ENCODE assay signal across 13 cellular contexts in genomic region chr7:120583835-120584586, GRCh38.
DNase-seq lines count a peak whose midpoint lies in the region; ATAC-seq lines count a peak whose summit lies in the region.
"Had no signal": no experiment of that assay in that cellular context is flagged by ENCODE, and none has a peak within 500 bp of the region (broad histone marks: within the 10 kb centered on the region; RNA-seq: fewer than 3 reads in every experiment).

No MANE protein-coding gene starts in this region.

- no peaks in the 10 kb centered on the region for H3K4me1 Mint-ChIP-seq in T-helper 17 cell

- H3K36me3 Mint-ChIP-seq in T-helper 17 cell (ENCODE audit: low read depth) = no peaks in the 10 kb centered on the region

- DNase-seq in 8988T (peak; percentile 7), HCEC 1CT (peak; percentile 98), SK-MEL-5 (ENCODE audit: low read depth, low spot score) (peak; percentile 23), foreskin melanocyte (peak; percentile 3), posterior vena cava (ENCODE audit: low spot score) (no peak), T-helper 17 cell (no peak)
- DNase-seq: activated CD8-positive, alpha-beta T cell treated with anti-CD3 and anti-CD28 coated beads, Interleukin-2, amount 10 ng/mL, durations not matched to agents 7 days and 5 days; activated naive CD4-positive, alpha-beta T cell; hippocampal formation had no signal

- no peak overlapping the region for H3K27ac Mint-ChIP-seq in T-helper 17 cell
- H3K27ac Mint-ChIP-seq: activated CD8-positive, alpha-beta T cell treated with anti-CD3 and anti-CD28 coated beads, Interleukin-2, amount 10 ng/mL, durations not matched to agents 7 days and 5 days; T-helper 2 cell treated with Interferon-gamma antibody and Interleukin-4, amounts not matched to agents 5 μg/mL and 100 μg/mL, for 36 hours had no signal

- no peak overlapping the region for H3K4me3 Mint-ChIP-seq in T-helper 17 cell
- H3K4me3 Mint-ChIP-seq: activated CD8-positive, alpha-beta T cell treated with anti-CD3 and anti-CD28 coated beads, Interleukin-2, amount 10 ng/mL, durations not matched to agents 7 days and 5 days; T-helper 2 cell treated with Interferon-gamma antibody and Interleukin-4, amounts not matched to agents 5 μg/mL and 100 μg/mL, for 36 hours had no signal

- intact Hi-C loops in posterior vena cava (cut with DNase I) = loop anchor here in 1 of 2 donors (5.0 kb wide), 1 partner anchor 1892 kb away; no protein-coding TSS in a partner anchor

- in situ Hi-C loops in SK-MEL-5 (cut with HindIII; ENCODE audit: low pct_unique_long_range_greater_than_20kb, low sequenced_read_pairs) = no loop called here

- H3K9me3 ChIP-seq in T-helper 17 cell (ENCODE audit: control insufficient read depth, low read length, poor library complexity, severe bottlenecking) = no peaks in the 10 kb centered on the region
- H3K9me3 ChIP-seq: A549 had no signal

- no peaks in the 10 kb centered on the region for H3K27me3 Mint-ChIP-seq in T-helper 17 cell

- no peak for ATAC-seq in HG02885 (IDR thresholded peaks at IDR 0.05; ENCODE audit: poor library complexity, unreplicated experiment)
- no peak for ATAC-seq in T-helper 17 cell
- ATAC-seq in GM18870 (IDR thresholded peaks at IDR 0.05; ENCODE audit: unreplicated experiment) = no peak
- ATAC-seq: A549; activated CD8-positive, alpha-beta T cell treated with anti-CD3 and anti-CD28 coated beads, Interleukin-2, amount 10 ng/mL, durations not matched to agents 7 days and 5 days had no signal

Comparison
In these comparisons a context has a peak if more than half of its experiments do, and no peak if none do; other contexts are left out.
1. DNase-seq: peak in 8988T (single experiment), HCEC 1CT (single experiment), SK-MEL-5 (single experiment) and foreskin melanocyte (single experiment); none in posterior vena cava (single experiment) and T-helper 17 cell (0 of 3).